In genomic region chr2:138922973-138923563, GRCh38 we compare ENCODE assay signal across 10 cellular contexts.
A peak's percentile ranks its signal among the peaks of the same experiment; 100 is the strongest.
DNase-seq lines count a peak whose midpoint lies in the region; ATAC-seq and TF ChIP-seq lines count a peak whose summit lies in the region.
"Had no signal": no experiment of that assay in that cellular context is flagged by ENCODE, and none has a peak within 500 bp of the region (broad histone marks: within the 10 kb centered on the region; RNA-seq: fewer than 3 reads in every experiment).

No MANE protein-coding gene starts in this region.

- H3K9ac ChIP-seq in colonic mucosa (ENCODE audit: low read depth in 2 of 2, low read length in 2 of 2) (no peak overlapping the region), neuronal stem cell (ENCODE audit: low read depth, low read length, poor library complexity) (no peak overlapping the region)

- no peak overlapping the region for H3K4me3 Mint-ChIP-seq in nephron

- H3K27ac ChIP-seq in colonic mucosa = no peak overlapping the region
- H3K27ac ChIP-seq in neuronal stem cell (replicated peaks; ENCODE audit: low read length) = no peak overlapping the region
- H3K27ac ChIP-seq: suprapubic skin had no signal

- H3K18ac ChIP-seq in neuronal stem cell (ENCODE audit: low read length) = no peak overlapping the region

- H3K4me1 ChIP-seq in colonic mucosa (no peaks in the 10 kb centered on the region), mucosa of descending colon (ENCODE audit: low read depth) (no peaks in the 10 kb centered on the region), neuronal stem cell (ENCODE audit: control insufficient read depth in 2 of 2, insufficient read depth in 1 of 2, low read depth in 1 of 2, low read length in 2 of 2) (peaks cover 0 to 4% of the 10 kb centered on the region in 2 donors)
- H3K4me1 ChIP-seq: suprapubic skin had no signal

- in situ Hi-C loops in astrocyte of the spinal cord (cut with HindIII; ENCODE audit: low sequenced_read_pairs) = no loop called here

- intact Hi-C loops in colonic mucosa (cut with DNase I) (no loop called here), mucosa of descending colon (cut with DNase I, micrococcal nuclease) (no loop called here), sciatic nerve (cut with DNase I) (no loop called here)

- no peaks in the 10 kb centered on the region for H3K9me3 Mint-ChIP-seq in nephron

- H3K4me2 ChIP-seq in neuronal stem cell (ENCODE audit: insufficient read depth, low read length, poor library complexity, severe bottlenecking) = no peak overlapping the region

- TF ChIP-seq CTCF in GM10266 (IDR thresholded peaks at IDR 0.05; ENCODE audit: control insufficient read depth, insufficient read depth, low read depth, missing control alignments) = peak; percentile 30
- TF ChIP-seq CTCF in astrocyte of the spinal cord (IDR thresholded peaks at IDR 0.05; ENCODE audit: low read depth, low read length) = peak; percentile 48
- peak; percentile 54 to 84 (median 55) for TF ChIP-seq CTCF in nephron (IDR thresholded peaks at IDR 0.05; ENCODE audit: unreplicated experiment in 3 of 3)
- no peak for TF ChIP-seq CTCF in colonic mucosa (IDR thresholded peaks at IDR 0.05)
- no peak for TF ChIP-seq CTCF in mucosa of descending colon (IDR thresholded peaks at IDR 0.05)

- no peak overlapping the region for H2BK12ac ChIP-seq in neuronal stem cell (ENCODE audit: low read length)

- no peak overlapping the region for H3K4ac ChIP-seq in neuronal stem cell (ENCODE audit: low read length)

- H2AFZ ChIP-seq in neuronal stem cell (ENCODE audit: low read length) = no peak overlapping the region

- ATAC-seq in mucosa of descending colon (no peak), sciatic nerve (no peak)

- no peak overlapping the region for H4K91ac ChIP-seq in neuronal stem cell (ENCODE audit: low read depth, low read length, poor library complexity)

- H3K27me3 ChIP-seq in colonic mucosa = no peaks in the 10 kb centered on the region
- H3K27me3 ChIP-seq in neuronal stem cell (ENCODE audit: control insufficient read depth in 3 of 3, insufficient read depth in 3 of 3, low read depth in 1 of 3, low read length in 3 of 3) = no peaks in the 10 kb centered on the region
- H3K27me3 ChIP-seq: suprapubic skin had no signal

- H4K8ac ChIP-seq in neuronal stem cell (ENCODE audit: low read depth, low read length) = no peak overlapping the region

- DNase-seq in GM10266 (ENCODE audit: extremely low spot score) = no peak
- peak; percentile 32 for DNase-seq in NAMALWA (ENCODE audit: low spot score)
- DNase-seq in astrocyte of the spinal cord (ENCODE audit: low read depth, low spot score) = peak; percentile 54
- no peak for DNase-seq in colonic mucosa
- no peak for DNase-seq in mucosa of descending colon
- DNase-seq in neuronal stem cell (ENCODE audit: low spot score) = no peak
- DNase-seq in sciatic nerve (ENCODE audit: low spot score) = no peak
- DNase-seq: activated CD4-positive, alpha-beta T cell treated with anti-CD3 and anti-CD28 coated beads, Interleukin-2, amount 50 U/mL, for 48 hours had no signal

- H3K27ac Mint-ChIP-seq in nephron = no peak overlapping the region

- H3K23ac ChIP-seq in neuronal stem cell (ENCODE audit: low read depth, low read length, poor library complexity) = no peak overlapping the region

- H2BK5ac ChIP-seq in neuronal stem cell (ENCODE audit: low read length) = no peak overlapping the region

- no peaks in the 10 kb centered on the region for H3K36me3 Mint-ChIP-seq in nephron (ENCODE audit: low read depth)

- H3K9me3 ChIP-seq in colonic mucosa (no peaks in the 10 kb centered on the region), mucosa of descending colon (no peaks in the 10 kb centered on the region), neuronal stem cell (replicated peaks in 1 of 2; ENCODE audit: control insufficient read depth in 2 of 2, insufficient read depth in 1 of 2, low read depth in 1 of 2, low read length in 2 of 2) (no peaks in the 10 kb centered on the region)
- H3K9me3 ChIP-seq: suprapubic skin had no signal

- H2BK120ac ChIP-seq in neuronal stem cell (ENCODE audit: low read depth, low read length) = no peak overlapping the region

- H2AK5ac ChIP-seq in neuronal stem cell (ENCODE audit: low read depth, low read length) = no peak overlapping the region

- H3K14ac ChIP-seq in neuronal stem cell (ENCODE audit: low read length) = no peak overlapping the region

- H3K36me3 ChIP-seq in colonic mucosa = no peaks in the 10 kb centered on the region
- no peaks in the 10 kb centered on the region for H3K36me3 ChIP-seq in mucosa of descending colon (ENCODE audit: low read depth)
- H3K36me3 ChIP-seq in neuronal stem cell (replicated peaks in 1 of 2; ENCODE audit: control insufficient read depth in 2 of 2, insufficient read depth in 2 of 2, low read length in 2 of 2) = no peaks in the 10 kb centered on the region
- H3K36me3 ChIP-seq: suprapubic skin had no signal

- no peak overlapping the region for H3K4me3 ChIP-seq in astrocyte of the spinal cord (ENCODE audit: low read depth, low read length)
- H3K4me3 ChIP-seq in colonic mucosa = no peak overlapping the region
- H3K4me3 ChIP-seq in mucosa of descending colon = no peak overlapping the region
- no peak overlapping the region for H3K4me3 ChIP-seq in neuronal stem cell (ENCODE audit: low read length in 2 of 2)
- H3K4me3 ChIP-seq: suprapubic skin had no signal

- H3K4me1 Mint-ChIP-seq in nephron = peaks cover 4% of the 10 kb centered on the region

- peaks cover 4% of the 10 kb centered on the region for H3K27me3 Mint-ChIP-seq in nephron (ENCODE audit: low read depth)

- no peaks in the 10 kb centered on the region for H3K79me1 ChIP-seq in neuronal stem cell (ENCODE audit: low read depth, low read length)

- no peak overlapping the region for H2BK15ac ChIP-seq in neuronal stem cell (ENCODE audit: low read length)

- WGBS in neuronal stem cell (ENCODE audit: extremely low coverage in 2 of 2, insufficient read length in 2 of 2, insufficient replicate concordance in 1 of 2), 2 donors = no CpG with 5 or more reads among the region's 2 CpGs

Comparison
In these comparisons a context has a peak if more than half of its experiments do, and no peak if none do; other contexts are left out.
1. DNase-seq: peak in NAMALWA (single experiment) and astrocyte of the spinal cord (single experiment); none in GM10266 (single experiment), colonic mucosa (single experiment), mucosa of descending colon (0 of 3), neuronal stem cell (single experiment) and sciatic nerve (single experiment).
2. CTCF ChIP-seq: peak in GM10266 (single experiment), astrocyte of the spinal cord (single experiment) and nephron (3 of 3); none in colonic mucosa (single experiment) and mucosa of descending colon (single experiment).